19 cellular contexts compared by ENCODE assay signal in the genomic region with DNA sequence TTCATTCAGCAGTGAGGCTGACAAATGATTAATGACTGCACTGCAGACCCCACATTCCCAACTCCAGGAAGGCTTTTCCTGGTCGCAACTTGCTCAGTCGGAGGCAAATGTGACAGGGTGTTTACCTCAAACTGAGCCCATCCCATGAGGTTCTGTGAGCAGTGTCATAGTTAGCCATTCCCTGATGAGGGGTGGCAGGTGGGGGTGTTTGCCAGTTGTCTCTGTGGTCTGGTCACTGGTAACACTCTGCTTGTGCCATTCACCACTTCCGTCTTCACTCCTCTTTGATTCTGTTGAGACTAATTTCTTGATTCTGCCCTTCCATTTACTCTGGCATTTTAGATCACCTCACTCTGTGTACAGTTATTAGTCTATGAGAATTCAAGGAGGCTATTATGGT.
DNase-seq lines count a peak whose midpoint lies in the region; FAIRE-seq and TF ChIP-seq lines count a peak whose summit lies in the region.
"Had no signal": no experiment of that assay in that cellular context is flagged by ENCODE, and none has a peak within 500 bp of the region (broad histone marks: within the 10 kb centered on the region; RNA-seq: fewer than 3 reads in every experiment).

No MANE protein-coding gene starts in this region.

- H3K27me3 Mint-ChIP-seq in neural progenitor cell (ENCODE audit: insufficient read depth, low read depth): peaks cover 2% of the 10 kb centered on the region
- H3K27me3 Mint-ChIP-seq in CD4-positive, alpha-beta memory T cell: peaks cover 19 to 31% of the 10 kb centered on the region in 2 donors

- no peak overlapping the region for H3K14ac ChIP-seq in H1 (ENCODE audit: insufficient read length)

- 70% methylated on average over 3 of the region's 3 CpGs; no CpG with 5 or more reads in 1 of the 2 experiments for WGBS in H1 (ENCODE audit: extremely low coverage in 1 of 2, insufficient coverage in 1 of 2, insufficient read length in 1 of 2, insufficient replicate concordance in 2 of 2, low coverage in 1 of 2, low lambda C conversion rate in 2 of 2, missing lambda C conversion rate in 1 of 2), 2 experiments

- no peak overlapping the region for H3K9ac ChIP-seq in H1 (replicated peaks in 1 of 4; ENCODE audit: extremely low read depth in 1 of 4, low read depth in 3 of 4, low read length in 3 of 4)
- no peak overlapping the region for H3K9ac ChIP-seq in neural progenitor cell

- no peaks in the 10 kb centered on the region for H3K27me3 ChIP-seq in A673 (replicated peaks; ENCODE audit: insufficient read depth, low read depth, low read length, poor library complexity)
- no peaks in the 10 kb centered on the region for H3K27me3 ChIP-seq in H1 (replicated peaks in 1 of 4; ENCODE audit: control insufficient read depth in 3 of 4, extremely low read depth in 1 of 4, insufficient read depth in 3 of 4, low read length in 3 of 4)
- no peaks in the 10 kb centered on the region for H3K27me3 ChIP-seq in neural progenitor cell
- H3K27me3 ChIP-seq in CD4-positive, alpha-beta memory T cell (ENCODE audit: insufficient read depth, low read length): no peaks in the 10 kb centered on the region

- H3K4me1 ChIP-seq in A673 (ENCODE audit: insufficient read depth, low read length, poor library complexity, severe bottlenecking) (peaks cover 58% of the 10 kb centered on the region), H1 (replicated peaks in 1 of 4; ENCODE audit: control insufficient read depth in 3 of 4, insufficient read depth in 4 of 4, low read length in 3 of 4) (peaks cover 10 to 29% (median 23%) of the 10 kb centered on the region in 4 experiments), neural progenitor cell (peaks cover 67% of the 10 kb centered on the region)
- no peaks in the 10 kb centered on the region for H3K4me1 ChIP-seq in CD4-positive, alpha-beta memory T cell (ENCODE audit: insufficient read depth, low read length)
- H3K4me1 ChIP-seq: HAP-1 had no signal

- H2AK5ac ChIP-seq in H1 (ENCODE audit: low read depth, low read length): peak overlapping the region; percentile 68; the same call in 1 of the 2 replicates

- no peak overlapping the region for H3K27ac Mint-ChIP-seq in neural progenitor cell
- H3K27ac Mint-ChIP-seq in CD4-positive, alpha-beta memory T cell: no peak overlapping the region
- H3K27ac Mint-ChIP-seq: CD4-positive, CD25-positive, alpha-beta regulatory T cell had no signal

- H2BK5ac ChIP-seq in H1 (ENCODE audit: low read depth, low read length): no peak overlapping the region; the same call in 1 of the 2 replicates

- H3K79me2 ChIP-seq in H1 (ENCODE audit: control insufficient read depth in 1 of 2, insufficient read depth in 2 of 2, low read length in 2 of 2) (peaks cover 0 to 39% of the 10 kb centered on the region in 2 experiments; a peak in 3 of 4 replicates), neural progenitor cell (ENCODE audit: low read depth) (peaks cover 59% of the 10 kb centered on the region)

- H3K79me1 ChIP-seq in H1 (ENCODE audit: low read depth, low read length): 0 out of 2 replicates have a peak, but pooled peaks cover 5% of the 10 kb centered on the region

- H3K27ac ChIP-seq in A673 (ENCODE audit: low read depth, low read length, poor library complexity, severe bottlenecking) (peak overlapping the region; percentile 51), H1 (ENCODE audit: low read depth, low read length) (no peak overlapping the region), neural progenitor cell (no peak overlapping the region)
- H3K27ac ChIP-seq in CD4-positive, alpha-beta memory T cell (ENCODE audit: low read depth, low read length): no peak overlapping the region
- H3K27ac ChIP-seq: 22Rv1, A549, HL-60 had no signal

- intact Hi-C loops in A673 (cut with micrococcal nuclease; ENCODE audit: unreplicated experiment): loop anchor here (5.0 kb wide), 1 partner anchor 71 kb away; no protein-coding TSS in a partner anchor
- intact Hi-C loops in CD4-positive, alpha-beta memory T cell (cut with micrococcal nuclease): no loop called here

- H4K20me1 ChIP-seq in H1 (replicated peaks in 1 of 2; ENCODE audit: control insufficient read depth in 1 of 2, insufficient read depth in 2 of 2, low read length in 2 of 2): no peaks in the 10 kb centered on the region
- H4K20me1 ChIP-seq in neural progenitor cell (ENCODE audit: low read depth): no peaks in the 10 kb centered on the region

- no peak for DNase-seq in A673 (ENCODE audit: low spot score)
- DNase-seq in LHCN-M2 (ENCODE audit: low read depth): peak; percentile 65
- DNase-seq in H1 (ENCODE audit: low read depth in 1 of 2, low spot score in 2 of 2): no peak
- no peak for DNase-seq in neural progenitor cell (ENCODE audit: low spot score)
- DNase-seq in inferior parietal cortex (ENCODE audit: extremely low spot score): no peak
- DNase-seq in NOMO-1 (lab: John Stamatoyannopoulos, UW; ENCODE audit: unreplicated experiment in 2 of 2): no peak
- no peak for DNase-seq in CD4-positive, alpha-beta memory T cell
- DNase-seq: C1 segment of cervical spinal cord; Caco-2; CD4-positive, CD25-positive, alpha-beta regulatory T cell; DMS153; DMS79; GDM1 had no signal

- H4K5ac ChIP-seq in H1 (ENCODE audit: insufficient read length, low read depth, low read length): no peak overlapping the region

- TF ChIP-seq EP300 in H1 (IDR thresholded peaks at IDR 0.05; ENCODE audit: borderline replicate concordance in 1 of 2, low read depth in 2 of 2, low read length in 2 of 2): no peak

- H4K91ac ChIP-seq in H1 (replicated peaks; ENCODE audit: insufficient read length, low read length): no peak overlapping the region

- H3K9me3 Mint-ChIP-seq in neural progenitor cell: peaks cover 8% of the 10 kb centered on the region
- peaks cover 0 to 2% (median 0%) of the 10 kb centered on the region in 8 donors for H3K9me3 Mint-ChIP-seq in CD4-positive, alpha-beta memory T cell

- no peak overlapping the region for H3K4me2 ChIP-seq in H1 (ENCODE audit: insufficient read depth in 1 of 2, low read depth in 2 of 2, low read length in 2 of 2)
- H3K4me2 ChIP-seq in neural progenitor cell: peak overlapping the region; percentile 19
- H3K4me2 ChIP-seq: A549 had no signal

- H3K23ac ChIP-seq in H1 (ENCODE audit: insufficient read length): no peak overlapping the region

- H4K8ac ChIP-seq in H1 (ENCODE audit: extremely low read depth, insufficient read depth, low read length): no peak overlapping the region

- no TSS peak for BruUV-seq in A673 (replicated peaks; lab: Mats Ljungman, UMichigan)

- H3K4me3 Mint-ChIP-seq in neural progenitor cell: no peak overlapping the region
- H3K4me3 Mint-ChIP-seq in CD4-positive, alpha-beta memory T cell: no peak overlapping the region
- H3K4me3 Mint-ChIP-seq: CD4-positive, CD25-positive, alpha-beta regulatory T cell had no signal

- POLR2A ChIA-PET in A673 (lab: Charles Lee; ENCODE audit: low non-redundant PET) (no interaction called here), H1 (lab: Charles Lee; ENCODE audit: partially characterized antibody) (interaction anchor here (0.6 kb wide), 1 partner anchor 73 kb away, joined by 3 read pairs; no protein-coding TSS in a partner anchor)
- POLR2A ChIA-PET in CD4-positive, alpha-beta memory T cell (lab: Charles Lee; ENCODE audit: partially characterized antibody): no interaction called here

- H3K36me3 ChIP-seq in A673 (ENCODE audit: insufficient read depth, low read length, poor library complexity, severe bottlenecking) (no peaks in the 10 kb centered on the region), H1 (ENCODE audit: control insufficient read depth in 2 of 4, insufficient read depth in 4 of 4, low read length in 3 of 4) (no peaks in the 10 kb centered on the region), neural progenitor cell (no peaks in the 10 kb centered on the region)
- no peaks in the 10 kb centered on the region for H3K36me3 ChIP-seq in CD4-positive, alpha-beta memory T cell (ENCODE audit: insufficient read depth, low read length)
- H3K36me3 ChIP-seq: HAP-1 had no signal

- H2BK20ac ChIP-seq in H1 (ENCODE audit: low read length): peak overlapping the region; percentile 62; the same call in 1 of the 2 replicates

- peaks cover 14% of the 10 kb centered on the region for H3K4me1 Mint-ChIP-seq in neural progenitor cell
- H3K4me1 Mint-ChIP-seq in CD4-positive, alpha-beta memory T cell: no peaks in the 10 kb centered on the region
- H3K4me1 Mint-ChIP-seq: CD4-positive, CD25-positive, alpha-beta regulatory T cell had no signal

- H2BK12ac ChIP-seq in H1 (ENCODE audit: low read depth, low read length): peak overlapping the region; percentile 62; the same call in 1 of the 2 replicates

- no peak for FAIRE-seq in H1 (lab: Jason Lieb, UNC)
- FAIRE-seq: A549, GM12892, GM18507 had no signal

- peak overlapping the region; percentile 51; the same call in 1 of the 2 replicates for H3K18ac ChIP-seq in H1 (ENCODE audit: extremely low read depth, low read length)

- CTCF ChIA-PET in A673 (lab: Charles Lee): no interaction called here
- CTCF ChIA-PET in H1 (lab: Charles Lee; ENCODE audit: partially characterized antibody): no interaction called here
- CTCF ChIA-PET in CD4-positive, alpha-beta memory T cell (lab: Charles Lee; ENCODE audit: partially characterized antibody): no interaction called here

- no peaks in the 10 kb centered on the region for H3K23me2 ChIP-seq in H1 (ENCODE audit: low read depth, low read length)

- no peak for TF ChIP-seq RAD21 in H1 (IDR thresholded peaks at IDR 0.05 in 1 of 2, conservative IDR thresholded peaks at IDR 0.05 in 1 of 2; ENCODE audit: low read depth in 2 of 2, low read length in 2 of 2)

- H3K36me3 Mint-ChIP-seq in neural progenitor cell: peaks cover 18% of the 10 kb centered on the region
- H3K36me3 Mint-ChIP-seq in CD4-positive, alpha-beta memory T cell: no peaks in the 10 kb centered on the region
- H3K36me3 Mint-ChIP-seq: CD4-positive, CD25-positive, alpha-beta regulatory T cell had no signal

- peaks cover 52% of the 10 kb centered on the region for H3F3A ChIP-seq in neural progenitor cell (ENCODE audit: low read depth)

- no peak overlapping the region for H2AFZ ChIP-seq in H1 (ENCODE audit: low read length)
- no peak overlapping the region for H2AFZ ChIP-seq in neural progenitor cell (replicated peaks)

- peak overlapping the region; percentile 67 for H2BK15ac ChIP-seq in H1 (ENCODE audit: low read length)

- H2BK120ac ChIP-seq in H1 (replicated peaks; ENCODE audit: low read depth, low read length): peak overlapping the region; percentile 39

- TF ChIP-seq CTCF in A673 (conservative IDR thresholded peaks at IDR 0.05; ENCODE audit: low read depth, low read length) (no peak), H1 (IDR thresholded peaks at IDR 0.05; ENCODE audit: control extremely low read depth in 1 of 3, insufficient read depth in 1 of 3, low read depth in 1 of 3, low read length in 3 of 3) (no peak), neural progenitor cell (IDR thresholded peaks at IDR 0.05) (no peak)

- H3K9me3 ChIP-seq in A673 (ENCODE audit: low read depth, low read length, poor library complexity, severe bottlenecking) (no peaks in the 10 kb centered on the region), H1 (ENCODE audit: insufficient read depth in 2 of 2, low read depth in 1 of 2, low read length in 1 of 2) (no peaks in the 10 kb centered on the region), neural progenitor cell (ENCODE audit: low read depth) (no peaks in the 10 kb centered on the region)
- no peaks in the 10 kb centered on the region for H3K9me3 ChIP-seq in CD4-positive, alpha-beta memory T cell (ENCODE audit: control insufficient read depth in 1 of 2, low read length in 2 of 2)
- H3K9me3 ChIP-seq: A549, Caco-2, HAP-1 had no signal

- H3K56ac ChIP-seq in H1 (replicated peaks; ENCODE audit: insufficient read length, low read depth, low read length): no peak overlapping the region

- TF ChIP-seq POLR2A in H1 (IDR thresholded peaks at IDR 0.05; ENCODE audit: control extremely low read depth in 1 of 2, low read depth in 2 of 2, low read length in 2 of 2): no peak

- no peak overlapping the region for H3K4ac ChIP-seq in H1 (replicated peaks; ENCODE audit: insufficient read length, low read depth, low read length)

- H3K4me3 ChIP-seq in A673 (ENCODE audit: low read depth, low read length, poor library complexity, severe bottlenecking): no peak overlapping the region
- no peak overlapping the region for H3K4me3 ChIP-seq in H1 (ENCODE audit: extremely low read depth in 1 of 4, insufficient read depth in 2 of 4, low read depth in 3 of 4, low read length in 4 of 4)
- H3K4me3 ChIP-seq in neural progenitor cell: no peak overlapping the region
- H3K4me3 ChIP-seq in CD4-positive, alpha-beta memory T cell (ENCODE audit: low read length in 2 of 2): no peak overlapping the region
- H3K4me3 ChIP-seq: A549, HAP-1 had no signal
